ENCODE assay signal across 13 cellular contexts in genomic region chr6:111411978-111412574, GRCh38.
DNase-seq lines count a peak whose midpoint lies in the region; ATAC-seq and TF ChIP-seq lines count a peak whose summit lies in the region.
"Had no signal": no experiment of that assay in that cellular context is flagged by ENCODE, and none has a peak within 500 bp of the region (broad histone marks: within the 10 kb centered on the region; RNA-seq: fewer than 3 reads in every experiment).

No MANE protein-coding gene starts in this region.

- no peaks in the 10 kb centered on the region for H3K27me3 Mint-ChIP-seq in activated B cell treated with CpG ODN at 0.5 μM for 24 hours
- H3K27me3 Mint-ChIP-seq in stimulated activated naive CD8-positive, alpha-beta T cell treated with anti-CD3 and anti-CD28 coated beads, Interleukin-15, amount 100 ng/mL, for 72 hours, result no peaks in the 10 kb centered on the region
- H3K27me3 Mint-ChIP-seq: central memory CD8-positive, alpha-beta T cell had no signal

- H3K4me3 ChIP-seq in foreskin fibroblast (ENCODE audit: low read depth in 1 of 2, low read length in 2 of 2), result no peak overlapping the region

- CTCF ChIA-PET in activated B cell treated with CpG ODN at 0.5 μM for 24 hours (lab: Charles Lee), result interaction anchor here (1.0 kb wide), 1 partner anchor 66 kb away, joined by 4 read pairs; no protein-coding TSS in a partner anchor

- peak; percentile 63 for ATAC-seq in GM18505 (IDR thresholded peaks at IDR 0.05; ENCODE audit: unreplicated experiment)
- ATAC-seq in GM21529 (IDR thresholded peaks at IDR 0.05; ENCODE audit: unreplicated experiment), result peak; percentile 63
- peak; percentile 54 for ATAC-seq in HG03196 (IDR thresholded peaks at IDR 0.05; ENCODE audit: unreplicated experiment)
- ATAC-seq in activated B cell treated with CpG ODN at 0.5 μM for 24 hours (ENCODE audit: low read depth), result peak; percentile 77
- ATAC-seq in stimulated activated naive CD8-positive, alpha-beta T cell treated with anti-CD3 and anti-CD28 coated beads, Interleukin-15, amount 100 ng/mL, for 72 hours, result no peak
- ATAC-seq: activated T-cell treated with anti-CD3 and anti-CD28 coated beads, Interleukin-2, amount 50 U/mL, for 72 hours had no signal

- DNase-seq in activated B cell treated with CpG ODN at 0.5 μM for 24 hours, result no peak
- DNase-seq in foreskin fibroblast, result no peak
- DNase-seq in stimulated activated naive CD8-positive, alpha-beta T cell treated with anti-CD3 and anti-CD28 coated beads, Interleukin-15, amount 100 ng/mL, for 72 hours, result no peak
- DNase-seq in NCI-H446 (lab: John Stamatoyannopoulos, UW), result no peak
- no peak for DNase-seq in COLO668 (lab: John Stamatoyannopoulos, UW; ENCODE audit: unreplicated experiment)
- DNase-seq: activated T-cell treated with anti-CD3 and anti-CD28 coated beads, Interleukin-2, amount 50 U/mL, for 72 hours; kidney glomerular epithelial cell; NCI-H1092 treated with DMSO at 0.1 percent for 48 hours; OCI-M1 had no signal

- TF ChIP-seq CTCF in activated B cell treated with CpG ODN at 0.5 μM for 24 hours (IDR thresholded peaks at IDR 0.05) (no peak), foreskin fibroblast (IDR thresholded peaks at IDR 0.05; ENCODE audit: low read depth, low read length) (no peak)

- intact Hi-C loops in activated B cell treated with CpG ODN at 0.5 μM for 24 hours (cut with micrococcal nuclease), result loop anchor here (2.0 kb wide), 1 partner anchor 15 kb away; no protein-coding TSS in a partner anchor

- peaks cover 13% of the 10 kb centered on the region for H3K36me3 Mint-ChIP-seq in activated B cell treated with CpG ODN at 0.5 μM for 24 hours (ENCODE audit: low read depth)

- H3K4me1 Mint-ChIP-seq in activated B cell treated with CpG ODN at 0.5 μM for 24 hours, result peaks cover 34% of the 10 kb centered on the region
- peaks cover 27% of the 10 kb centered on the region for H3K4me1 Mint-ChIP-seq in stimulated activated naive CD8-positive, alpha-beta T cell treated with anti-CD3 and anti-CD28 coated beads, Interleukin-15, amount 100 ng/mL, for 72 hours
- H3K4me1 Mint-ChIP-seq: central memory CD8-positive, alpha-beta T cell had no signal

- H3K4me3 Mint-ChIP-seq in activated B cell treated with CpG ODN at 0.5 μM for 24 hours, result peak overlapping the region; percentile 29
- no peak overlapping the region for H3K4me3 Mint-ChIP-seq in stimulated activated naive CD8-positive, alpha-beta T cell treated with anti-CD3 and anti-CD28 coated beads, Interleukin-15, amount 100 ng/mL, for 72 hours
- H3K4me3 Mint-ChIP-seq: activated T-cell treated with anti-CD3 and anti-CD28 coated beads, Interleukin-2, amount 50 U/mL, for 72 hours; central memory CD8-positive, alpha-beta T cell had no signal

- H3K9me3 Mint-ChIP-seq in activated B cell treated with CpG ODN at 0.5 μM for 24 hours, result no peaks in the 10 kb centered on the region
- no peaks in the 10 kb centered on the region for H3K9me3 Mint-ChIP-seq in stimulated activated naive CD8-positive, alpha-beta T cell treated with anti-CD3 and anti-CD28 coated beads, Interleukin-15, amount 100 ng/mL, for 72 hours
- H3K9me3 Mint-ChIP-seq: activated T-cell treated with anti-CD3 and anti-CD28 coated beads, Interleukin-2, amount 50 U/mL, for 72 hours; central memory CD8-positive, alpha-beta T cell had no signal

- H3K27ac Mint-ChIP-seq in activated B cell treated with CpG ODN at 0.5 μM for 24 hours, result peak overlapping the region; percentile 71
- H3K27ac Mint-ChIP-seq in stimulated activated naive CD8-positive, alpha-beta T cell treated with anti-CD3 and anti-CD28 coated beads, Interleukin-15, amount 100 ng/mL, for 72 hours, result peak overlapping the region in 1 of 2 donors; percentile 31
- H3K27ac Mint-ChIP-seq: activated T-cell treated with anti-CD3 and anti-CD28 coated beads, Interleukin-2, amount 50 U/mL, for 72 hours had no signal

- TF ChIP-seq POLR2A in GM18505 (IDR thresholded peaks at IDR 0.05; ENCODE audit: borderline replicate concordance, extremely low read depth, insufficient read depth, insufficient read length), result no peak

- POLR2A ChIA-PET in activated B cell treated with CpG ODN at 0.5 μM for 24 hours (lab: Charles Lee), result interaction anchor here (0.6 to 1.2 kb wide), 3 partner anchors 26 to 71 kb away, joined by 3 to 11 read pairs (median 3); partner anchors contain the start of gene REV3L
